ENCODE assay signal across 9 cellular contexts in the genomic region with DNA sequence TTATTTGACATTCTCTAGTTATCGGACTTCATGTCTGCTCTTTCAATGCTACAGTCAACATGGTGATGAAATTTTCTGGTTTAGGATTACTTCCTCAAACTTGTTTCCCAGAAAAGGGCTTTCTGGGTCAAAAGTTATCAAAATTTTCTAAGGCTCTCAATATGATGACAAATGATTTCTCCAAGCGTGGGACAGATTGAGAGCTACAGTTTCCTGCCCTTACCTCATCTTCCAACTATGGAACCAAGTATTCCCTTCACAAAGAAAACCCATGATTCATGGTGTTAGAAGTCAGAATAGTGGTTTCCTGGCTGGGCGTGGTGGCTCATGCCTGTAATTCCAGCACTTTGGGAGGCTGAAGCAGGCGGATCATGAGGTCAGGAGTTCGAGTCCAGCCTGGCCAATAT. TPM values are rescaled to one million over a fixed set of nuclear protein-coding genes. Genes with fewer than 3 reads are reported as not detected.
DNase-seq lines count a peak whose midpoint lies in the region; ATAC-seq, FAIRE-seq and TF ChIP-seq lines count a peak whose summit lies in the region.
"Had no signal": no experiment of that assay in that cellular context is flagged by ENCODE, and none has a peak within 500 bp of the region (broad histone marks: within the 10 kb centered on the region; RNA-seq: fewer than 3 reads in every experiment).

No MANE protein-coding gene starts in this region.

- H3K79me2 ChIP-seq in HepG2 (ENCODE audit: insufficient read depth, low read length), result no peaks in the 10 kb centered on the region
- H3K79me2 ChIP-seq in neural progenitor cell (ENCODE audit: low read depth), result no peaks in the 10 kb centered on the region

- H3K9ac ChIP-seq in HepG2 (ENCODE audit: insufficient read depth, low read depth, low read length), result no peak overlapping the region
- no peak overlapping the region for H3K9ac ChIP-seq in neural progenitor cell

- peaks cover 34% of the 10 kb centered on the region for H3K4me1 ChIP-seq in HepG2 (ENCODE audit: insufficient read depth, low read length)
- no peaks in the 10 kb centered on the region for H3K4me1 ChIP-seq in small intestine (ENCODE audit: control insufficient read depth in 2 of 2, insufficient read depth in 1 of 2, low read depth in 1 of 2, low read length in 1 of 2)
- H3K4me1 ChIP-seq in neural progenitor cell, result no peaks in the 10 kb centered on the region

- H4K20me1 ChIP-seq in HepG2 (ENCODE audit: insufficient read depth, low read length) (no peaks in the 10 kb centered on the region), neural progenitor cell (ENCODE audit: low read depth) (no peaks in the 10 kb centered on the region)

- CTCF ChIA-PET in HepG2 (lab: Yijun Ruan, JAX; ENCODE audit: low intra/inter-chr PET ratio, low total read pairs), result no interaction called here

- intact Hi-C loops in HepG2 (cut with micrococcal nuclease; ENCODE audit: unreplicated experiment), result no loop called here

- H2AFZ ChIP-seq in HepG2 (ENCODE audit: low read length) (no peak overlapping the region), neural progenitor cell (replicated peaks) (no peak overlapping the region)

- in situ Hi-C loops in HepG2 (cut with HindIII; ENCODE audit: extremely low pct_ligation_motif_present, low pct_unique_long_range_greater_than_20kb), result no loop called here
- in situ Hi-C loops in GM13977 (cut with MboI; ENCODE audit: low pct_unique_long_range_greater_than_20kb, low sequenced_read_pairs, unreplicated experiment), result no loop called here

- TF ChIP-seq POLR2A in HepG2 (IDR thresholded peaks at IDR 0.05; ENCODE audit: insufficient read depth in 1 of 2, low read depth in 2 of 2, low read length in 2 of 2), result no peak

- H3F3A ChIP-seq in neural progenitor cell (ENCODE audit: low read depth), result no peaks in the 10 kb centered on the region

- no peak overlapping the region for H3K4me3 ChIP-seq in AG09309 (ENCODE audit: control insufficient read depth, low read depth, low read length)
- no peak overlapping the region for H3K4me3 ChIP-seq in HepG2 (replicated peaks in 1 of 3; ENCODE audit: insufficient read depth in 1 of 3, low read depth in 2 of 3, low read length in 3 of 3)
- H3K4me3 ChIP-seq in small intestine (ENCODE audit: low read depth in 1 of 2, low read length in 2 of 2), result no peak overlapping the region
- H3K4me3 ChIP-seq in neural progenitor cell, result no peak overlapping the region

- TF ChIP-seq EP300 in HepG2 (IDR thresholded peaks at IDR 0.05; ENCODE audit: low read depth in 2 of 2, low read length in 2 of 2) (no peak), HepG2 (CRISPR knock-in tag; IDR thresholded peaks at IDR 0.05; ENCODE audit: borderline replicate concordance) (no peak)

- no peaks in the 10 kb centered on the region for H3K4me1 Mint-ChIP-seq in stimulated activated naive B cell treated with anti-CD40 and anti-IgM and Interleukin-4, amounts not matched to agents 10 μg/mL and 1 μg/mL and 100 μg/mL, for 72 hours
- H3K4me1 Mint-ChIP-seq in neural progenitor cell, result no peaks in the 10 kb centered on the region

- H3K4me2 ChIP-seq in HepG2 (ENCODE audit: low read depth, low read length), result no peak overlapping the region; the same call in 1 of the 2 replicates
- no peak overlapping the region for H3K4me2 ChIP-seq in neural progenitor cell

- WGBS in HepG2 (ENCODE audit: low lambda C conversion rate), result 5% methylated on average over 4 of the region's 5 CpGs
- 50 to 56% (median 52%) methylated on average over 5 of the region's 5 CpGs for WGBS in small intestine, 3 donors

- H3K27me3 Mint-ChIP-seq in stimulated activated naive B cell treated with anti-CD40 and anti-IgM and Interleukin-4, amounts not matched to agents 10 μg/mL and 1 μg/mL and 100 μg/mL, for 72 hours, result no peaks in the 10 kb centered on the region
- peaks cover 5% of the 10 kb centered on the region for H3K27me3 Mint-ChIP-seq in neural progenitor cell (ENCODE audit: insufficient read depth, low read depth)

- H3K27ac ChIP-seq in HepG2 (ENCODE audit: extremely low read length, insufficient read depth, low read length) (no peak overlapping the region), small intestine (ENCODE audit: low read depth in 1 of 2, low read length in 1 of 2) (no peak overlapping the region), neural progenitor cell (no peak overlapping the region)

- TF ChIP-seq CTCF in AG09309 (IDR thresholded peaks at IDR 0.05; ENCODE audit: control insufficient read depth, insufficient read depth, low read depth, low read length, missing control alignments), result no peak
- no peak for TF ChIP-seq CTCF in HepG2 (CRISPR knock-in tag; IDR thresholded peaks at IDR 0.05)
- TF ChIP-seq CTCF in neural progenitor cell (IDR thresholded peaks at IDR 0.05), result no peak
- no peak for TF ChIP-seq CTCF in GM13977 (IDR thresholded peaks at IDR 0.05; ENCODE audit: extremely low read depth, insufficient read depth, missing control alignments)

- H3K9me3 Mint-ChIP-seq in stimulated activated naive B cell treated with anti-CD40 and anti-IgM and Interleukin-4, amounts not matched to agents 10 μg/mL and 1 μg/mL and 100 μg/mL, for 72 hours, result no peaks in the 10 kb centered on the region
- peaks cover 3% of the 10 kb centered on the region for H3K9me3 Mint-ChIP-seq in neural progenitor cell

- POLR2A ChIA-PET in HepG2 (lab: Yijun Ruan, JAX), result no interaction called here

- H3K27me3 ChIP-seq in HepG2 (ENCODE audit: control insufficient read depth in 1 of 2, insufficient read depth in 2 of 2, low read length in 2 of 2) (peaks cover 0 to 1% of the 10 kb centered on the region in 2 experiments; a peak in 1 of 5 replicates), small intestine (ENCODE audit: control insufficient read depth in 2 of 2, insufficient read depth in 2 of 2, low read length in 2 of 2) (peaks cover 0 to 2% of the 10 kb centered on the region in 2 donors), neural progenitor cell (no peaks in the 10 kb centered on the region)

- H3K9me3 ChIP-seq in HepG2 (ENCODE audit: low read length), result no peaks in the 10 kb centered on the region
- no peaks in the 10 kb centered on the region for H3K9me3 ChIP-seq in small intestine (ENCODE audit: control insufficient read depth, low read depth)
- no peaks in the 10 kb centered on the region for H3K9me3 ChIP-seq in neural progenitor cell (ENCODE audit: low read depth)

- peak; percentile 94 for DNase-seq in AG09309 (ENCODE audit: low read depth)
- DNase-seq in M059J (ENCODE audit: low read depth), result peak; percentile 97
- DNase-seq in astrocyte of the hippocampus (ENCODE audit: low read depth, low spot score), result peak; percentile 94
- peak; percentile 83 for DNase-seq in HepG2 (ENCODE audit: low spot score)
- DNase-seq in small intestine, result no peak
- no peak for DNase-seq in stimulated activated naive B cell treated with anti-CD40 and anti-IgM and Interleukin-4, amounts not matched to agents 10 μg/mL and 1 μg/mL and 100 μg/mL, for 72 hours
- DNase-seq in neural progenitor cell (ENCODE audit: low spot score), result no peak
- DNase-seq in GM13977 (ENCODE audit: low spot score), result no peak
- DNase-seq: NCI-H774 had no signal

- H3K36me3 ChIP-seq in HepG2 (replicated peaks in 1 of 2; ENCODE audit: control insufficient read depth in 1 of 2, insufficient read depth in 2 of 2, low read length in 2 of 2), result no peaks in the 10 kb centered on the region
- no peaks in the 10 kb centered on the region for H3K36me3 ChIP-seq in small intestine (ENCODE audit: control insufficient read depth in 2 of 2, insufficient read depth in 2 of 2, low read length in 2 of 2)
- H3K36me3 ChIP-seq in neural progenitor cell, result no peaks in the 10 kb centered on the region

- no peak overlapping the region for H3K4me3 Mint-ChIP-seq in stimulated activated naive B cell treated with anti-CD40 and anti-IgM and Interleukin-4, amounts not matched to agents 10 μg/mL and 1 μg/mL and 100 μg/mL, for 72 hours
- no peak overlapping the region for H3K4me3 Mint-ChIP-seq in neural progenitor cell

- TF ChIP-seq RAD21 in HepG2 (CRISPR knock-in tag; IDR thresholded peaks at IDR 0.05), result no peak

- ATAC-seq in HepG2, result peak; percentile 37; the same call in 1 of the 3 replicates
- ATAC-seq in stimulated activated naive B cell treated with anti-CD40 and anti-IgM and Interleukin-4, amounts not matched to agents 10 μg/mL and 1 μg/mL and 100 μg/mL, for 72 hours (replicated peaks), result no peak

- BruUV-seq in HepG2 (replicated peaks; lab: Mats Ljungman, UMichigan), result no TSS peak

- no peaks in the 10 kb centered on the region for H3K36me3 Mint-ChIP-seq in stimulated activated naive B cell treated with anti-CD40 and anti-IgM and Interleukin-4, amounts not matched to agents 10 μg/mL and 1 μg/mL and 100 μg/mL, for 72 hours
- H3K36me3 Mint-ChIP-seq in neural progenitor cell, result no peaks in the 10 kb centered on the region

- no peak overlapping the region for H3K27ac Mint-ChIP-seq in stimulated activated naive B cell treated with anti-CD40 and anti-IgM and Interleukin-4, amounts not matched to agents 10 μg/mL and 1 μg/mL and 100 μg/mL, for 72 hours
- H3K27ac Mint-ChIP-seq in neural progenitor cell, result no peak overlapping the region

- FAIRE-seq in HepG2 (lab: Jason Lieb, UNC) (no peak), small intestine (lab: Jason Lieb, UNC) (no peak)

RNA-seq across cellular contexts. Expression of a gene that starts 17.8 kb away (rescaled TPM):
- total RNA-seq in M059J (2014; rRNA removed; shearing (Covaris generic)), result not detected in 2 replicates
- 0.04 TPM in 1 of 2 replicates, not detected in the other for total RNA-seq in HepG2 (2016; rRNA removed; fragmentation: Illumina TruSeq; extraction: Trizol)
- not detected in 2 replicates for total RNA-seq in HepG2 (2016; cell fraction: cytosol; rRNA removed; fragmentation: Illumina TruSeq; extraction: Trizol; ENCODE audit: low read depth)
- 0.04 TPM in 1 of 2 replicates, not detected in the other for total RNA-seq in HepG2 (2016; cell fraction: insoluble cytoplasmic fraction; rRNA removed; fragmentation: Illumina TruSeq; extraction: Trizol)
- 0.17 TPM in 1 of 2 replicates, not detected in the other for total RNA-seq in HepG2 (2016; cell fraction: membrane; rRNA removed; fragmentation: Illumina TruSeq; extraction: Trizol)
- 0.06 TPM in 1 of 2 replicates, not detected in the other for total RNA-seq in HepG2 (2016; cell fraction: nucleus; rRNA removed; fragmentation: Illumina TruSeq; extraction: Trizol)
- 0.01 and 0.22 TPM in 2 replicates for polyA plus RNA-seq in HepG2 (2011; rRNA removed)
- polyA plus RNA-seq in HepG2 (2011; cell fraction: cytosol; rRNA removed), result 0.01 and 0.06 TPM in 2 replicates
- 0.32 and 0.33 TPM in 2 replicates for polyA plus RNA-seq in HepG2 (2011; cell fraction: nucleus; rRNA removed)
- polyA plus RNA-seq in HepG2 (2012), result 0.07 and 0.23 TPM in 2 replicates
- polyA plus RNA-seq in HepG2 (2016; cell fraction: cytosol; fragmentation: Illumina TruSeq; extraction: Trizol; ENCODE audit: low read depth), result not detected in 2 replicates
- polyA plus RNA-seq in HepG2 (2016; cell fraction: insoluble cytoplasmic fraction; fragmentation: Illumina TruSeq; extraction: Trizol; ENCODE audit: low read depth), result 0.03 TPM in 1 of 2 replicates, not detected in the other
- not detected in 2 replicates for polyA plus RNA-seq in HepG2 (2016; cell fraction: membrane; fragmentation: Illumina TruSeq; extraction: Trizol; ENCODE audit: low read depth)
- not detected in 2 replicates for polyA plus RNA-seq in HepG2 (2016; cell fraction: nucleus; fragmentation: Illumina TruSeq; extraction: Trizol; ENCODE audit: insufficient read depth, low read depth)
- 0.05 and 0.08 TPM in 2 replicates for polyA minus RNA-seq in HepG2 (2011; rRNA and poly(A)+ RNA removed; ENCODE audit: low replicate concordance)
- polyA minus RNA-seq in HepG2 (2011; cell fraction: cytosol; rRNA and poly(A)+ RNA removed), result not detected in 2 replicates
- 0.13 and 0.99 TPM in 2 replicates for polyA minus RNA-seq in HepG2 (2011; cell fraction: nucleus; rRNA and poly(A)+ RNA removed)
- 1 to 10 TPM in 1 of 3 donors, under 1 TPM in 2; 0.01 to 1.1 (median 0.45) TPM for polyA plus RNA-seq in small intestine
- 0.09 TPM in 1 of 2 replicates, not detected in the other for total RNA-seq in neural progenitor cell (ENCODE audit: low replicate concordance)

Comparison
In these comparisons a context has a peak if more than half of its experiments do, and no peak if none do; other contexts are left out.
1. DNase-seq: peak in AG09309 (single experiment), M059J (single experiment), astrocyte of the hippocampus (single experiment) and HepG2 (single experiment); none in small intestine (single experiment), stimulated activated naive B cell treated with anti-CD40 and anti-IgM and Interleukin-4, amounts not matched to agents 10 μg/mL and 1 μg/mL and 100 μg/mL, for 72 hours (single experiment), neural progenitor cell (single experiment) and GM13977 (single experiment).